Comparison of ENCODE assay signal across 13 cellular contexts in genomic region chr15:94305133-94305532, GRCh38.
DNase-seq lines count a peak whose midpoint lies in the region; ATAC-seq, FAIRE-seq and TF ChIP-seq lines count a peak whose summit lies in the region.
"Had no signal": no experiment of that assay in that cellular context is flagged by ENCODE, and none has a peak within 500 bp of the region (broad histone marks: within the 10 kb centered on the region; RNA-seq: fewer than 3 reads in every experiment).

No MANE protein-coding gene starts in this region.

- no peak overlapping the region for H2AFZ ChIP-seq in GM12878 (ENCODE audit: control insufficient read depth, low read depth, low read length)
- H2AFZ ChIP-seq: parathyroid adenoma had no signal

- H3K79me2 ChIP-seq in GM12878 (ENCODE audit: control insufficient read depth, insufficient read depth, low read length), result no peaks in the 10 kb centered on the region
- H3K79me2 ChIP-seq: parathyroid adenoma had no signal

- H3K36me3 ChIP-seq in GM12878 (ENCODE audit: control insufficient read depth in 2 of 2, insufficient read depth in 2 of 2, low read length in 1 of 2), result no peaks in the 10 kb centered on the region; a peak in 1 of 4 replicates

- H3K4me2 ChIP-seq in GM12878 (ENCODE audit: control insufficient read depth, insufficient read depth), result no peak overlapping the region

- H3K4me1 ChIP-seq in GM12878 (ENCODE audit: control insufficient read depth, insufficient read depth, low read length), result peaks cover 13% of the 10 kb centered on the region
- H3K4me1 ChIP-seq: parathyroid adenoma had no signal

- H3K4me3 ChIP-seq in GM12878, result no peak overlapping the region

- 10% methylated on average over 4 of the region's 4 CpGs for WGBS in GM12878 (ENCODE audit: insufficient coverage, insufficient replicate concordance, low lambda C conversion rate, missing lambda C conversion rate)

- no peaks in the 10 kb centered on the region for H3K27me3 ChIP-seq in GM12878 (replicated peaks in 1 of 2; ENCODE audit: control insufficient read depth in 2 of 2, insufficient read depth in 2 of 2, low read length in 1 of 2)

- H3K27ac ChIP-seq in GM12878 (ENCODE audit: control insufficient read depth, insufficient read depth), result no peak overlapping the region
- H3K27ac ChIP-seq: parathyroid adenoma had no signal

- CTCF ChIA-PET in GM12878 (lab: Yijun Ruan, JAX), result interaction anchor here (1.0 to 7.9 kb wide), 6 partner anchors 16 to 142 kb away, joined by 3 to 57 read pairs (median 17); partner anchors contain the start of gene MCTP2

- ATAC-seq in GM18508 (IDR thresholded peaks at IDR 0.05; ENCODE audit: insufficient read depth, unreplicated experiment) (peak; percentile 47), GM21381 (IDR thresholded peaks at IDR 0.05; ENCODE audit: unreplicated experiment) (peak; percentile 50), HG03460 (IDR thresholded peaks at IDR 0.05; ENCODE audit: unreplicated experiment) (peak; percentile 49), GM12878 (peak; percentile 67), left cardiac atrium (no peak)
- ATAC-seq: HCT116 had no signal

- no peak for DNase-seq in GM12878 (ENCODE audit: low read depth, low spot score)
- no peak for DNase-seq in NCI-H1417 (lab: John Stamatoyannopoulos, UW)
- DNase-seq in NCI-H1694 treated with DMSO at 0.1 percent for 48 hours (lab: John Stamatoyannopoulos, UW), result no peak
- no peak for DNase-seq in HT-29 (ENCODE audit: low spot score)
- no peak for DNase-seq in left cardiac atrium
- DNase-seq: NCI-H1092, SHP77 had no signal

- no peak for TF ChIP-seq CTCF in GM12878 (IDR thresholded peaks at IDR 0.05 in 2 of 3, conservative IDR thresholded peaks at IDR 0.05 in 1 of 3; ENCODE audit: control insufficient read depth in 2 of 3, extremely low read depth in 1 of 3, insufficient read depth in 1 of 3, low read depth in 3 of 3, low read length in 3 of 3)

- no peak for TF ChIP-seq EP300 in GM12878 (IDR thresholded peaks at IDR 0.05; ENCODE audit: borderline replicate concordance in 1 of 2, control insufficient read depth in 1 of 2, low read depth in 2 of 2, low read length in 2 of 2)

- no peak overlapping the region for H3K9ac ChIP-seq in GM12878 (ENCODE audit: control insufficient read depth, insufficient read depth, low read length)
- H3K9ac ChIP-seq: parathyroid adenoma had no signal

- TF ChIP-seq RAD21 in GM12878 (IDR thresholded peaks at IDR 0.05; ENCODE audit: insufficient read depth, low read depth, low read length), result no peak

- FAIRE-seq in GM12878 (lab: Jason Lieb, UNC), result no peak
- FAIRE-seq: endometrium had no signal

- SMC1A ChIA-PET in GM12878 (lab: Charles Lee; ENCODE audit: uncharacterized antibody, unreplicated experiment), result interaction anchor here (0.7 to 7.8 kb wide), 16 partner anchors 8 to 133 kb away, joined by 3 to 140 read pairs (median 11); partner anchors contain the start of gene MCTP2

- H3K9me3 ChIP-seq in GM12878 (replicated peaks; ENCODE audit: control insufficient read depth, insufficient read depth, low read length), result no peaks in the 10 kb centered on the region; the same call in 2 of the 3 replicates

- POLR2A ChIA-PET in GM12878 (lab: Charles Lee), result interaction anchor here (1.3 to 3.4 kb wide), 3 partner anchors 17 to 75 kb away, joined by 3 to 30 read pairs (median 25); partner anchors contain the start of gene MCTP2

- H4K20me1 ChIP-seq in GM12878 (ENCODE audit: control insufficient read depth, insufficient read depth), result no peaks in the 10 kb centered on the region

- intact Hi-C loops in GM12878 (cut with micrococcal nuclease; ENCODE audit: unreplicated experiment), result no loop called here
- intact Hi-C loops in left cardiac atrium (cut with DNase I), result no loop called here

- no peak for TF ChIP-seq POLR2A in GM12878 (IDR thresholded peaks at IDR 0.05; ENCODE audit: low read depth, low read length)

- BruUV-seq in GM12878 (replicated peaks; lab: Mats Ljungman, UMichigan), result no TSS peak

- in situ Hi-C loops in GM12878 (cut with MboI), result loop anchor here (5.0 to 25.0 kb wide), 2 partner anchors 73 to 1268 kb away; partner anchors contain the start of gene MCTP2

- RAD21 ChIA-PET in GM12878 (lab: Charles Lee; ENCODE audit: unreplicated experiment), result interaction anchor here (0.6 to 5.5 kb wide), 12 partner anchors 8 to 73 kb away, joined by 3 to 62 read pairs (median 6); partner anchors contain the start of gene MCTP2

TF ChIP-seq in GM12878, 131 proteins besides CTCF, POLR2A, EP300 and RAD21 (continues in another document):
- TF ChIP-seq CHD4 (IDR thresholded peaks at IDR 0.05) (no peak), MYB (IDR thresholded peaks at IDR 0.05; ENCODE audit: borderline replicate concordance, low read depth, low read length) (no peak), TCF12 (IDR thresholded peaks at IDR 0.05; ENCODE audit: low read depth, low read length) (no peak), ATF7 (IDR thresholded peaks at IDR 0.05; ENCODE audit: low read depth) (0 out of 2 replicates have a peak, but pooled peaks have one; percentile 18), NFIC (IDR thresholded peaks at IDR 0.05; ENCODE audit: low read depth, low read length) (no peak), NR2C2 (IDR thresholded peaks at IDR 0.05; ENCODE audit: borderline replicate concordance, control insufficient read depth, insufficient read length, low read depth) (no peak), RUNX3 (IDR thresholded peaks at IDR 0.05; ENCODE audit: low read length) (peak; percentile 53; the same call in 1 of the 2 replicates), BHLHE40 (IDR thresholded peaks at IDR 0.05; ENCODE audit: borderline replicate concordance in 1 of 2, low read depth in 2 of 2, low read length in 1 of 2) (peak in 1 of 2 experiments; percentile 26; a peak in 1 of 4 replicates), PRDM15 (CRISPR knock-in tag; IDR thresholded peaks at IDR 0.05) (no peak), EGR1 (IDR thresholded peaks at IDR 0.05; ENCODE audit: borderline replicate concordance in 1 of 2, low read depth in 2 of 2, low read length in 2 of 2) (no peak), NRF1 (conservative IDR thresholded peaks at IDR 0.05; ENCODE audit: low read depth, low read length) (no peak), ZBTB11 (CRISPR knock-in tag; IDR thresholded peaks at IDR 0.05) (no peak), STAT1 (conservative IDR thresholded peaks at IDR 0.05) (no peak), ZNF24 (IDR thresholded peaks at IDR 0.05) (no peak), TARDBP (IDR thresholded peaks at IDR 0.05; ENCODE audit: borderline replicate concordance) (no peak), PML (IDR thresholded peaks at IDR 0.05; ENCODE audit: low read length) (no peak), HDAC6 (IDR thresholded peaks at IDR 0.05; ENCODE audit: unreplicated experiment) (no peak), WRNIP1 (IDR thresholded peaks at IDR 0.05; ENCODE audit: borderline replicate concordance, low read depth, low read length) (no peak), SP1 (IDR thresholded peaks at IDR 0.05; ENCODE audit: low read depth, low read length) (no peak), ASH2L (IDR thresholded peaks at IDR 0.05; ENCODE audit: borderline replicate concordance, low read depth) (no peak), DPF2 (IDR thresholded peaks at IDR 0.05) (no peak)

Comparison
In these comparisons a context has a peak if more than half of its experiments do, and no peak if none do; other contexts are left out.
1. ATAC-seq: peak in GM18508 (single experiment), GM21381 (single experiment), HG03460 (single experiment) and GM12878 (single experiment); none in left cardiac atrium (0 of 2).